10 cellular contexts compared by ENCODE assay signal in genomic region chr1:154957258-154957657, GRCh38. TPM values are rescaled to one million over a fixed set of nuclear protein-coding genes. Genes with fewer than 3 reads are reported as not detected.
DNase-seq lines count a peak whose midpoint lies in the region; ATAC-seq and TF ChIP-seq lines count a peak whose summit lies in the region.
"Had no signal": no experiment of that assay in that cellular context is flagged by ENCODE, and none has a peak within 500 bp of the region (broad histone marks: within the 10 kb centered on the region; RNA-seq: fewer than 3 reads in every experiment).

No MANE protein-coding gene starts in this region.

- H3K27me3 Mint-ChIP-seq in T-helper 2 cell treated with Interferon-gamma antibody and Interleukin-4, amounts not matched to agents 5 μg/mL and 100 μg/mL, for 36 hours (ENCODE audit: low read depth), result no peaks in the 10 kb centered on the region
- no peaks in the 10 kb centered on the region for H3K27me3 Mint-ChIP-seq in activated T-cell treated with anti-CD3 and anti-CD28 coated beads, Interleukin-2, amount 50 U/mL, for 72 hours (ENCODE audit: low read depth)

- H3K27ac ChIP-seq in iPS-20b (ENCODE audit: low read length) (no peak overlapping the region), smooth muscle cell (ENCODE audit: low read depth) (peak overlapping the region; percentile 91), Karpas-422 (ENCODE audit: low read length) (no peak overlapping the region)
- H3K27ac ChIP-seq: SJSA1 had no signal

- H3F3A ChIP-seq in smooth muscle cell (ENCODE audit: low read depth), result no peaks in the 10 kb centered on the region

- WGBS in smooth muscle cell (ENCODE audit: low lambda C conversion rate), result 65% methylated on average over 7 of the region's 7 CpGs

- H3K9me3 Mint-ChIP-seq in T-helper 2 cell treated with Interferon-gamma antibody and Interleukin-4, amounts not matched to agents 5 μg/mL and 100 μg/mL, for 36 hours, result no peaks in the 10 kb centered on the region
- no peaks in the 10 kb centered on the region for H3K9me3 Mint-ChIP-seq in activated T-cell treated with anti-CD3 and anti-CD28 coated beads, Interleukin-2, amount 50 U/mL, for 72 hours

- DNase-seq in T-helper 2 cell treated with Interferon-gamma antibody and Interleukin-4, amounts not matched to agents 5 μg/mL and 100 μg/mL, for 36 hours (ENCODE audit: low spot score), result no peak
- DNase-seq in T-helper 2 cell (no peak), smooth muscle cell (lab: John Stamatoyannopoulos, UW; ENCODE audit: unreplicated experiment) (no peak), Karpas-422 (no peak)
- no peak for DNase-seq in activated T-cell treated with anti-CD3 and anti-CD28 coated beads, Interleukin-2, amount 50 U/mL, for 72 hours
- DNase-seq: NCI-H1436 treated with DMSO at 0.1 percent for 48 hours had no signal

- H3K4me2 ChIP-seq in smooth muscle cell, result no peak overlapping the region
- no peak overlapping the region for H3K4me2 ChIP-seq in Karpas-422 (ENCODE audit: low read depth, low read length, poor library complexity, severe bottlenecking)

- peak overlapping the region; percentile 36 for H3K27ac Mint-ChIP-seq in T-helper 2 cell treated with Interferon-gamma antibody and Interleukin-4, amounts not matched to agents 5 μg/mL and 100 μg/mL, for 36 hours
- peak overlapping the region; percentile 7 for H3K27ac Mint-ChIP-seq in activated T-cell treated with anti-CD3 and anti-CD28 coated beads, Interleukin-2, amount 50 U/mL, for 72 hours

- no peak for TF ChIP-seq CTCF in smooth muscle cell (IDR thresholded peaks at IDR 0.05; ENCODE audit: borderline replicate concordance, insufficient read depth, poor library complexity, severe bottlenecking)

- peaks cover 18% of the 10 kb centered on the region for H3K4me1 ChIP-seq in iPS-20b (ENCODE audit: insufficient read depth, low read length)
- H3K4me1 ChIP-seq in smooth muscle cell (ENCODE audit: low read depth), result peaks cover 26% of the 10 kb centered on the region
- H3K4me1 ChIP-seq in Karpas-422 (ENCODE audit: low read length), result peaks cover 54% of the 10 kb centered on the region

- no peaks in the 10 kb centered on the region for H3K9me3 ChIP-seq in iPS-20b (ENCODE audit: insufficient read depth, low read depth, low read length)
- no peaks in the 10 kb centered on the region for H3K9me3 ChIP-seq in smooth muscle cell (replicated peaks; ENCODE audit: low read depth)
- no peaks in the 10 kb centered on the region for H3K9me3 ChIP-seq in Karpas-422 (ENCODE audit: low read length)

- H3K4me3 ChIP-seq in iPS-20b (ENCODE audit: low read length), result peak overlapping the region; percentile 82; the same call in 1 of the 2 replicates
- H3K4me3 ChIP-seq in smooth muscle cell, result no peak overlapping the region
- no peak overlapping the region for H3K4me3 ChIP-seq in Karpas-422 (ENCODE audit: low read length)
- H3K4me3 ChIP-seq: SJSA1 had no signal

- no peaks in the 10 kb centered on the region for H3K27me3 ChIP-seq in iPS-20b (ENCODE audit: insufficient read depth, low read length)
- H3K27me3 ChIP-seq in smooth muscle cell (ENCODE audit: low read depth), result no peaks in the 10 kb centered on the region
- no peaks in the 10 kb centered on the region for H3K27me3 ChIP-seq in Karpas-422 (ENCODE audit: low read length)
- H3K27me3 ChIP-seq: SJSA1 had no signal

- H3K79me2 ChIP-seq in smooth muscle cell (ENCODE audit: low read depth) (peaks cover 25% of the 10 kb centered on the region), Karpas-422 (ENCODE audit: low read length) (peaks cover 42% of the 10 kb centered on the region)

- ATAC-seq in activated T-cell treated with anti-CD3 and anti-CD28 coated beads, Interleukin-2, amount 50 U/mL, for 72 hours (replicated peaks in 1 of 2), result no peak
- no peak for ATAC-seq in GM18867 (IDR thresholded peaks at IDR 0.05; ENCODE audit: unreplicated experiment)
- no peak for ATAC-seq in GM18909 (IDR thresholded peaks at IDR 0.05; ENCODE audit: poor library complexity, unreplicated experiment)

- no peaks in the 10 kb centered on the region for H3K9me2 ChIP-seq in Karpas-422 (replicated peaks; ENCODE audit: insufficient read depth, low read length)

- H3K4me1 Mint-ChIP-seq in T-helper 2 cell treated with Interferon-gamma antibody and Interleukin-4, amounts not matched to agents 5 μg/mL and 100 μg/mL, for 36 hours (ENCODE audit: low read depth), result peaks cover 57% of the 10 kb centered on the region
- peaks cover 77% of the 10 kb centered on the region for H3K4me1 Mint-ChIP-seq in activated T-cell treated with anti-CD3 and anti-CD28 coated beads, Interleukin-2, amount 50 U/mL, for 72 hours (ENCODE audit: low read depth)

- peak overlapping the region; percentile 45 for H3K4me3 Mint-ChIP-seq in T-helper 2 cell treated with Interferon-gamma antibody and Interleukin-4, amounts not matched to agents 5 μg/mL and 100 μg/mL, for 36 hours
- H3K4me3 Mint-ChIP-seq in activated T-cell treated with anti-CD3 and anti-CD28 coated beads, Interleukin-2, amount 50 U/mL, for 72 hours, result peak overlapping the region; percentile 11 to 37

- H3K36me3 ChIP-seq in iPS-20b (ENCODE audit: insufficient read depth, low read depth, low read length), result peaks cover 16% of the 10 kb centered on the region; the same call in 1 of the 2 replicates
- H3K36me3 ChIP-seq in smooth muscle cell (ENCODE audit: low read depth), result no peaks in the 10 kb centered on the region
- no peaks in the 10 kb centered on the region for H3K36me3 ChIP-seq in Karpas-422 (ENCODE audit: insufficient read depth, low read length)

- peaks cover 16% of the 10 kb centered on the region for H4K20me1 ChIP-seq in smooth muscle cell (ENCODE audit: low read depth)
- H4K20me1 ChIP-seq in Karpas-422 (ENCODE audit: insufficient read depth, low read depth, low read length), result no peaks in the 10 kb centered on the region

- H2AFZ ChIP-seq in smooth muscle cell (ENCODE audit: low read depth) (no peak overlapping the region), Karpas-422 (ENCODE audit: low read length) (no peak overlapping the region)

- peaks cover 31% of the 10 kb centered on the region for H3K36me3 Mint-ChIP-seq in T-helper 2 cell treated with Interferon-gamma antibody and Interleukin-4, amounts not matched to agents 5 μg/mL and 100 μg/mL, for 36 hours (ENCODE audit: low read depth)
- H3K36me3 Mint-ChIP-seq in activated T-cell treated with anti-CD3 and anti-CD28 coated beads, Interleukin-2, amount 50 U/mL, for 72 hours (ENCODE audit: insufficient read depth in 2 of 2), result peaks cover 0 to 6% of the 10 kb centered on the region in 2 donors

- H3K9ac ChIP-seq in iPS-20b (ENCODE audit: low read depth, low read length), result peak overlapping the region; percentile 82; the same call in 1 of the 2 replicates
- H3K9ac ChIP-seq in smooth muscle cell (ENCODE audit: low read depth), result no peak overlapping the region
- H3K9ac ChIP-seq in Karpas-422 (ENCODE audit: low read length), result no peak overlapping the region

RNA-seq across cellular contexts. Expression of gene PBXIP1, which starts 1.4 kb away (rescaled TPM):
- total RNA-seq in activated T-cell treated with anti-CD3 and anti-CD28 coated beads, Interleukin-2, amount 50 U/mL, for 72 hours, result 10 to 100 TPM; 28.0 to 48.0 TPM
- 39.1 and 41.9 TPM in 2 replicates for total RNA-seq in smooth muscle cell
- 40.5 and 44.1 TPM in 2 replicates for polyA plus RNA-seq in smooth muscle cell
- total RNA-seq in Karpas-422 (2014; rRNA removed; shearing (Covaris generic); ENCODE audit: low replicate concordance), result 26.1 and 55.8 TPM in 2 replicates

RNA-seq across cellular contexts. Expression of gene PYGO2, which starts 4.3 kb away (rescaled TPM):
- 10 to 100 TPM; 43.6 to 45.3 TPM for total RNA-seq in activated T-cell treated with anti-CD3 and anti-CD28 coated beads, Interleukin-2, amount 50 U/mL, for 72 hours
- 18.4 and 20.3 TPM in 2 replicates for total RNA-seq in smooth muscle cell
- 27.9 and 30.0 TPM in 2 replicates for polyA plus RNA-seq in smooth muscle cell
- total RNA-seq in Karpas-422 (2014; rRNA removed; shearing (Covaris generic); ENCODE audit: low replicate concordance), result 37.3 and 44.4 TPM in 2 replicates

RNA-seq across cellular contexts. Expression of gene SHC1, which starts 13.3 kb away (rescaled TPM):
- 10 to 100 TPM; 55.8 to 58.6 TPM for total RNA-seq in activated T-cell treated with anti-CD3 and anti-CD28 coated beads, Interleukin-2, amount 50 U/mL, for 72 hours
- 207 and 216 TPM in 2 replicates for total RNA-seq in smooth muscle cell
- 214 and 249 TPM in 2 replicates for polyA plus RNA-seq in smooth muscle cell
- 27.8 and 35.3 TPM in 2 replicates for total RNA-seq in Karpas-422 (2014; rRNA removed; shearing (Covaris generic); ENCODE audit: low replicate concordance)

RNA-seq across cellular contexts. Expression of gene CKS1B, which starts 17.2 kb away (rescaled TPM):
- 100 to 1,000 TPM; 251 to 304 TPM for total RNA-seq in activated T-cell treated with anti-CD3 and anti-CD28 coated beads, Interleukin-2, amount 50 U/mL, for 72 hours
- total RNA-seq in smooth muscle cell, result 41.6 and 46.3 TPM in 2 replicates
- polyA plus RNA-seq in smooth muscle cell, result 115 and 116 TPM in 2 replicates
- total RNA-seq in Karpas-422 (2014; rRNA removed; shearing (Covaris generic); ENCODE audit: low replicate concordance), result 110 and 225 TPM in 2 replicates

RNA-seq across cellular contexts. Expression of gene PMVK, which starts 20.7 kb away (rescaled TPM):
- 10 to 100 TPM; 32.4 to 34.6 TPM for total RNA-seq in activated T-cell treated with anti-CD3 and anti-CD28 coated beads, Interleukin-2, amount 50 U/mL, for 72 hours
- 6.0 and 6.7 TPM in 2 replicates for total RNA-seq in smooth muscle cell
- polyA plus RNA-seq in smooth muscle cell, result 31.2 and 40.2 TPM in 2 replicates
- total RNA-seq in Karpas-422 (2014; rRNA removed; shearing (Covaris generic); ENCODE audit: low replicate concordance), result 11.1 and 14.1 TPM in 2 replicates
